ENCODE assay signal across 26 cellular contexts in the genomic region with DNA sequence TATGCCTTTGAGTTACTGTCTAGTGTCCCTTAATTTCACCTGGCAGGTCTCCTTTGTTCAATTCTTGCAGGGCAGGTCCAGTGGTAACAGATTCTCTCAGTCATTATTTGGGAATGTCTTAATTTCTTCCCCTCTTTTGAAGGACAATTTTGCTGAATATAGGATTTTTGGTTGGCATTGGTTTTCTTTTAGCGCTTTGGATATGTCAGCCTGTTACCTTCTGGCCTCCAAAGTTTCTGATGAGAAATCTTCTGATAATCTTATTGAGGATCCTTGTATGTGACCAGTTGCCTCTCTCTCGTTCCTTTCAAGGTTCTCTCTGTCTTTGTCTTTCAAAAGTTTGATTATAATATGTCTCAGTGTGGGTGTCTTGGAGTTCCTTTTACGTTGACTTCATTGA. TPM values are rescaled to one million over a fixed set of nuclear protein-coding genes. Genes with fewer than 3 reads are reported as not detected.
DNase-seq lines count a peak whose midpoint lies in the region; ATAC-seq, FAIRE-seq and TF ChIP-seq lines count a peak whose summit lies in the region.
"Had no signal": no experiment of that assay in that cellular context is flagged by ENCODE, and none has a peak within 500 bp of the region (broad histone marks: within the 10 kb centered on the region; RNA-seq: fewer than 3 reads in every experiment).

No MANE protein-coding gene starts in this region.

- H3K27ac ChIP-seq in HEK293 (ENCODE audit: extremely low read depth, low read depth, low read length) (no peak overlapping the region), IMR-90 (ENCODE audit: insufficient read depth, low read length) (no peak overlapping the region), GM12878 (ENCODE audit: control insufficient read depth, insufficient read depth) (no peak overlapping the region), mesenchymal stem cell (ENCODE audit: low read length, poor library complexity, severe bottlenecking) (no peak overlapping the region)
- H3K27ac ChIP-seq: BLaER1 had no signal

- BruUV-seq in IMR-90 (replicated peaks; lab: Mats Ljungman, UMichigan) (no TSS peak), GM12878 (replicated peaks; lab: Mats Ljungman, UMichigan) (no TSS peak)

- CTCF ChIA-PET in HEK293 (lab: Yijun Ruan, JAX): interaction anchor here (1.3 to 2.3 kb wide), 3 partner anchors 11 to 180 kb away, joined by 3 to 7 read pairs (median 7); no protein-coding TSS in a partner anchor
- CTCF ChIA-PET in IMR-90 (lab: Yijun Ruan, JAX): interaction anchor here (1.3 to 1.4 kb wide), 2 partner anchors 12 to 19 kb away, joined by 3 to 5 read pairs; no protein-coding TSS in a partner anchor
- CTCF ChIA-PET in GM12878 (lab: Yijun Ruan, JAX): interaction anchor here (1.6 kb wide), 1 partner anchor 8 kb away, joined by 4 read pairs; no protein-coding TSS in a partner anchor

- H3K79me1 ChIP-seq in IMR-90 (ENCODE audit: low read depth in 1 of 2, low read length in 2 of 2) (peaks cover 34 to 51% of the 10 kb centered on the region in 2 experiments), mesenchymal stem cell (replicated peaks; ENCODE audit: low read length, poor library complexity, severe bottlenecking) (peaks cover 24% of the 10 kb centered on the region)

- H3K9me3 ChIP-seq in HEK293 (ENCODE audit: control insufficient read depth, insufficient read depth, low read depth, low read length) (no peaks in the 10 kb centered on the region; the same call in 1 of the 2 replicates), IMR-90 (ENCODE audit: control insufficient read depth, insufficient read depth, low read length) (peaks cover 1% of the 10 kb centered on the region; the same call in 1 of the 2 replicates), GM12878 (replicated peaks; ENCODE audit: control insufficient read depth, insufficient read depth, low read length) (no peaks in the 10 kb centered on the region; the same call in 1 of the 3 replicates), mesenchymal stem cell (ENCODE audit: control insufficient read depth, low read length) (peaks cover 10% of the 10 kb centered on the region)
- H3K9me3 ChIP-seq: BE2C had no signal

- POLR2A ChIA-PET in HEK293 (lab: Yijun Ruan, JAX): no interaction called here
- POLR2A ChIA-PET in IMR-90 (lab: Charles Lee; ENCODE audit: unreplicated experiment): no interaction called here
- POLR2A ChIA-PET in GM12878 (lab: Charles Lee): no interaction called here

- H4K20me1 ChIP-seq in IMR-90 (ENCODE audit: insufficient read depth, low read length) (peaks cover 4% of the 10 kb centered on the region; the same call in 1 of the 2 replicates), GM12878 (ENCODE audit: control insufficient read depth, insufficient read depth) (no peaks in the 10 kb centered on the region)

- TF ChIP-seq CTCF in HEK293 (tag by site-specific recombination; IDR thresholded peaks at IDR 0.05): no peak
- TF ChIP-seq CTCF in IMR-90 (conservative IDR thresholded peaks at IDR 0.05; ENCODE audit: low read depth, low read length): no peak
- no peak for TF ChIP-seq CTCF in GM12878 (IDR thresholded peaks at IDR 0.05 in 2 of 3, conservative IDR thresholded peaks at IDR 0.05 in 1 of 3; ENCODE audit: control insufficient read depth in 2 of 3, extremely low read depth in 1 of 3, insufficient read depth in 1 of 3, low read depth in 3 of 3, low read length in 3 of 3)

- no peak overlapping the region for H3K14ac ChIP-seq in IMR-90 (replicated peaks; ENCODE audit: low read depth, low read length)
- no peak overlapping the region for H3K14ac ChIP-seq in mesenchymal stem cell (ENCODE audit: low read length in 2 of 2)

- H3K36me3 ChIP-seq in HEK293 (ENCODE audit: control insufficient read depth in 2 of 2, insufficient read depth in 1 of 2, low read length in 2 of 2): peaks cover 16 to 18% of the 10 kb centered on the region in 2 experiments
- H3K36me3 ChIP-seq in IMR-90 (ENCODE audit: control insufficient read depth, insufficient read depth, low read length): peaks cover 25% of the 10 kb centered on the region
- peaks cover 6 to 15% of the 10 kb centered on the region in 2 experiments for H3K36me3 ChIP-seq in GM12878 (ENCODE audit: control insufficient read depth in 2 of 2, insufficient read depth in 2 of 2, low read length in 1 of 2)
- H3K36me3 ChIP-seq in mesenchymal stem cell (ENCODE audit: control insufficient read depth in 1 of 2, insufficient read depth in 2 of 2, low read depth in 1 of 2, low read length in 2 of 2): peaks cover 14 to 69% of the 10 kb centered on the region in 2 experiments

- TF ChIP-seq RAD21 in IMR-90 (IDR thresholded peaks at IDR 0.05; ENCODE audit: low read length): no peak
- TF ChIP-seq RAD21 in GM12878 (IDR thresholded peaks at IDR 0.05; ENCODE audit: insufficient read depth, low read depth, low read length): no peak

- H2BK5ac ChIP-seq in IMR-90 (ENCODE audit: low read depth, low read length, poor library complexity, severe bottlenecking) (no peak overlapping the region), mesenchymal stem cell (ENCODE audit: low read depth, low read length, poor library complexity, severe bottlenecking) (peak overlapping the region; percentile 8)

- H3K4me3 ChIP-seq in HEK293 (ENCODE audit: low read depth, low read length) (no peak overlapping the region), IMR-90 (ENCODE audit: insufficient read depth, low read depth, low read length) (no peak overlapping the region), GM12878 (no peak overlapping the region), mesenchymal stem cell (ENCODE audit: insufficient read depth in 1 of 2, low read depth in 1 of 2, low read length in 2 of 2) (no peak overlapping the region)
- H3K4me3 ChIP-seq: BLaER1 had no signal

- FAIRE-seq in GM12878 (lab: Jason Lieb, UNC): no peak
- FAIRE-seq: A204.1, GM12891, GM19239 had no signal

- H3K4ac ChIP-seq in IMR-90 (ENCODE audit: low read depth, low read length) (no peak overlapping the region), mesenchymal stem cell (ENCODE audit: low read depth in 1 of 2, low read length in 2 of 2) (no peak overlapping the region)

- no peak overlapping the region for H4K5ac ChIP-seq in IMR-90 (ENCODE audit: low read depth, low read length)

- H2BK120ac ChIP-seq in IMR-90 (ENCODE audit: low read depth, low read length): no peak overlapping the region
- no peak overlapping the region for H2BK120ac ChIP-seq in mesenchymal stem cell (ENCODE audit: low read depth, low read length)

- H2BK15ac ChIP-seq in IMR-90 (ENCODE audit: low read depth, low read length) (no peak overlapping the region), mesenchymal stem cell (ENCODE audit: low read depth, poor library complexity, severe bottlenecking) (no peak overlapping the region)

- no peak overlapping the region for H2AK9ac ChIP-seq in IMR-90 (replicated peaks; ENCODE audit: low read depth, low read length, poor library complexity)

- no peak overlapping the region for H2AFZ ChIP-seq in IMR-90 (replicated peaks; ENCODE audit: low read length, poor library complexity)
- H2AFZ ChIP-seq in GM12878 (ENCODE audit: control insufficient read depth, low read depth, low read length): no peak overlapping the region
- no peak overlapping the region for H2AFZ ChIP-seq in mesenchymal stem cell (ENCODE audit: low read depth, low read length)

- H2AK5ac ChIP-seq in IMR-90 (ENCODE audit: low read depth, low read length) (no peak overlapping the region), mesenchymal stem cell (ENCODE audit: low read length, severe bottlenecking) (no peak overlapping the region)

- H3K4me1 ChIP-seq in HEK293 (ENCODE audit: control insufficient read depth, insufficient read depth, low read length): peaks cover 4% of the 10 kb centered on the region; the same call in 1 of the 2 replicates
- no peaks in the 10 kb centered on the region for H3K4me1 ChIP-seq in IMR-90 (ENCODE audit: control insufficient read depth, insufficient read depth, low read length)
- no peaks in the 10 kb centered on the region for H3K4me1 ChIP-seq in GM12878 (ENCODE audit: control insufficient read depth, insufficient read depth, low read length)
- H3K4me1 ChIP-seq in mesenchymal stem cell (ENCODE audit: control insufficient read depth, insufficient read depth, low read depth, low read length): no peaks in the 10 kb centered on the region
- H3K4me1 ChIP-seq: BE2C, BLaER1 had no signal

- H3K9me1 ChIP-seq in IMR-90 (ENCODE audit: insufficient read depth, low read length): no peaks in the 10 kb centered on the region; the same call in 1 of the 2 replicates

- H3K4me2 ChIP-seq in IMR-90 (ENCODE audit: low read depth, low read length) (no peak overlapping the region), GM12878 (ENCODE audit: control insufficient read depth, insufficient read depth) (no peak overlapping the region), mesenchymal stem cell (ENCODE audit: low read length, poor library complexity, severe bottlenecking) (no peak overlapping the region)
- H3K4me2 ChIP-seq: BLaER1 had no signal

- RAD21 ChIA-PET in GM12878 (lab: Charles Lee; ENCODE audit: unreplicated experiment): no interaction called here

- no peak overlapping the region for H2BK12ac ChIP-seq in mesenchymal stem cell (ENCODE audit: low read length in 2 of 2)

- no peak overlapping the region for H2BK20ac ChIP-seq in IMR-90 (ENCODE audit: low read depth, low read length)

- TF ChIP-seq EP300 in GM12878 (IDR thresholded peaks at IDR 0.05; ENCODE audit: borderline replicate concordance in 1 of 2, control insufficient read depth in 1 of 2, low read depth in 2 of 2, low read length in 2 of 2): no peak

- no peak overlapping the region for H3K18ac ChIP-seq in IMR-90 (ENCODE audit: low read depth, low read length)
- H3K18ac ChIP-seq in mesenchymal stem cell (ENCODE audit: low read depth in 1 of 2, low read length in 2 of 2): no peak overlapping the region

- H3K23ac ChIP-seq in IMR-90 (ENCODE audit: low read depth, low read length) (no peak overlapping the region), mesenchymal stem cell (ENCODE audit: low read length in 2 of 2) (no peak overlapping the region)

- no peaks in the 10 kb centered on the region for H3K79me2 ChIP-seq in GM12878 (ENCODE audit: control insufficient read depth, insufficient read depth, low read length)

- no peak overlapping the region for H3K56ac ChIP-seq in IMR-90 (ENCODE audit: extremely low read depth, insufficient read depth, low read length)

- in situ Hi-C loops in IMR-90 (cut with MboI; ENCODE audit: low sequenced_read_pairs): no loop called here
- in situ Hi-C loops in GM12878 (cut with MboI): no loop called here

- DNase-seq in IMR-90 (no peak), GM12878 (ENCODE audit: low read depth, low spot score) (no peak), mesenchymal stem cell (no peak), NK-92 (lab: John Stamatoyannopoulos, UW; ENCODE audit: unreplicated experiment) (no peak), cerebellar nuclear complex (lab: John Stamatoyannopoulos, UW) (no peak), NOMO-1 treated with dmso at 0.1 percent for 144 hours (lab: John Stamatoyannopoulos, UW; ENCODE audit: unreplicated experiment) (no peak)
- DNase-seq: 8988T; ACHN; BE2C; C1 segment of cervical spinal cord; CD4-positive, alpha-beta memory T cell; CD4-positive, CD25-positive, alpha-beta regulatory T cell; CD8-positive, alpha-beta memory T cell; COR-L47; DMS 273 treated with DMSO at 0.1 percent for 48 hours; DMS153; DMS53; DMS79; DND-41; EL; GDM1 had no signal

- no peaks in the 10 kb centered on the region for H3K27me3 ChIP-seq in IMR-90 (ENCODE audit: control insufficient read depth, insufficient read depth, low read length)
- no peaks in the 10 kb centered on the region for H3K27me3 ChIP-seq in GM12878 (replicated peaks in 1 of 2; ENCODE audit: control insufficient read depth in 2 of 2, insufficient read depth in 2 of 2, low read length in 1 of 2)
- no peaks in the 10 kb centered on the region for H3K27me3 ChIP-seq in mesenchymal stem cell (ENCODE audit: control insufficient read depth in 1 of 2, insufficient read depth in 1 of 2, low read length in 2 of 2)
- H3K27me3 ChIP-seq: BE2C, BLaER1 had no signal

- no peak for TF ChIP-seq POLR2A in IMR-90 (IDR thresholded peaks at IDR 0.05; ENCODE audit: low read depth, low read length)
- TF ChIP-seq POLR2A in GM12878 (IDR thresholded peaks at IDR 0.05; ENCODE audit: low read depth, low read length): no peak

- H4K8ac ChIP-seq in IMR-90 (ENCODE audit: low read depth in 2 of 2, low read length in 2 of 2) (no peak overlapping the region), mesenchymal stem cell (ENCODE audit: low read length) (no peak overlapping the region)

- dilution Hi-C loops in IMR-90 (cut with HindIII; ENCODE audit: low sequenced_read_pairs, unreplicated experiment): no loop called here

- H4K91ac ChIP-seq in IMR-90 (ENCODE audit: insufficient read depth, low read depth, low read length): no peak overlapping the region
- no peak overlapping the region for H4K91ac ChIP-seq in mesenchymal stem cell (ENCODE audit: low read length)

- WGBS in IMR-90 (ENCODE audit: extremely low coverage in 2 of 2, insufficient read length in 1 of 2), 2 experiments: no CpG with 5 or more reads among the region's 3 CpGs
- WGBS in GM12878 (ENCODE audit: insufficient coverage, insufficient replicate concordance, low lambda C conversion rate, missing lambda C conversion rate): 100% methylated on average over 3 of the region's 3 CpGs
- WGBS in mesenchymal stem cell: 100% methylated on average over 2 of the region's 3 CpGs

- ATAC-seq in IMR-90 (ENCODE audit: low read depth) (no peak), GM12878 (no peak)

- H3K9ac ChIP-seq in IMR-90 (ENCODE audit: low read depth, low read length) (no peak overlapping the region), GM12878 (ENCODE audit: control insufficient read depth, insufficient read depth, low read length) (no peak overlapping the region), mesenchymal stem cell (ENCODE audit: low read length) (no peak overlapping the region)
- H3K9ac ChIP-seq: BLaER1 had no signal

- SMC1A ChIA-PET in GM12878 (lab: Charles Lee; ENCODE audit: uncharacterized antibody, unreplicated experiment): interaction anchor here (0.6 kb wide), 1 partner anchor 89 kb away, joined by 3 read pairs; no protein-coding TSS in a partner anchor

- intact Hi-C loops in IMR-90 (cut with micrococcal nuclease): no loop called here
- intact Hi-C loops in GM12878 (cut with micrococcal nuclease; ENCODE audit: unreplicated experiment): no loop called here

RNA-seq across cellular contexts. Expression of gene ZDHHC17, which starts 38.1 kb away (rescaled TPM):
- total RNA-seq in IMR-90 (2012; rRNA removed): 86.4 and 125 TPM in 2 replicates
- 23.3 and 24.8 TPM in 2 replicates for polyA plus RNA-seq in IMR-90 (2012; rRNA removed)
- 3.4 and 4.4 TPM in 2 replicates for polyA plus RNA-seq in IMR-90 (2012; cell fraction: cytosol; rRNA removed)
- 13.2 and 134 TPM in 2 replicates for polyA plus RNA-seq in IMR-90 (2012; cell fraction: nucleus; rRNA removed; ENCODE audit: low replicate concordance)
- 142 and 151 TPM in 2 replicates for total RNA-seq in GM12878 (2013; cell fraction: nucleolus; rRNA removed)
- 27.7 and 29.7 TPM in 2 replicates for total RNA-seq in GM12878 (2014; rRNA removed)
- 26.7 and 30.7 TPM in 2 replicates for total RNA-seq in GM12878 (2014; rRNA removed; fragmentation: Illumina TruSeq; extraction: Trizol)
- total RNA-seq in GM12878 (2021): 19.0 and 19.2 TPM in 2 replicates
- polyA plus RNA-seq in GM12878 (2011; ENCODE audit: low read depth): 9.1 TPM
- 50.0 and 67.2 TPM in 2 replicates for polyA plus RNA-seq in GM12878 (2011; rRNA removed)
- 17.4 and 21.8 TPM in 2 replicates for polyA plus RNA-seq in GM12878 (2011; cell fraction: cytosol; rRNA removed)
- 93.8 and 118 TPM in 2 replicates for polyA plus RNA-seq in GM12878 (2011; cell fraction: nucleus; rRNA removed)
- 13.8 TPM in 2 replicates for polyA plus RNA-seq in GM12878 (2012)
- 19.4 and 26.8 TPM in 2 replicates for polyA plus RNA-seq in GM12878 (2014; fragmentation: Illumina TruSeq; extraction: Trizol)
- polyA plus RNA-seq in GM12878 (2014; fragmentation: Nextera tagmentation; extraction: Ambion mirVana): 1 to 10 TPM; 4.3 to 4.9 TPM
- 18.7 and 21.8 TPM in 2 replicates for polyA plus RNA-seq in GM12878 (2014; rRNA removed)
- 10 to 100 TPM; 12.0 to 13.1 TPM for polyA plus RNA-seq in GM12878 (2016; fragmentation: Nextera tagmentation; extraction: Ambion mirVana)
- polyA minus RNA-seq in GM12878 (2011; rRNA and poly(A)+ RNA removed): 107 and 169 TPM in 2 replicates
- 20.6 and 22.5 TPM in 2 replicates for polyA minus RNA-seq in GM12878 (2011; cell fraction: cytosol; rRNA and poly(A)+ RNA removed)
- 86.8 and 118 TPM in 2 replicates for polyA minus RNA-seq in GM12878 (2011; cell fraction: nucleus; rRNA and poly(A)+ RNA removed)
- polyA plus RNA-seq in mesenchymal stem cell (2013, experiment 1 of 2): 9.1 TPM
- polyA plus RNA-seq in mesenchymal stem cell (2013, experiment 2 of 2): 8.4 TPM
